Comparison of ENCODE assay signal across 1 cellular context in genomic region chr10:72146559-72147323, GRCh38.
TF ChIP-seq lines count a peak whose summit lies in the region.

No MANE protein-coding gene starts in this region.

TF ChIP-seq in WTC11, 78 proteins besides CTCF, POLR2A, EP300 and RAD21 (continued from another document):
- no peak for TF ChIP-seq E2F4 (CRISPR knock-in tag; IDR thresholded peaks at IDR 0.05; ENCODE audit: borderline replicate concordance, low read depth)
- TF ChIP-seq ZNF281 (CRISPR knock-in tag; IDR thresholded peaks at IDR 0.05) = no peak
- TF ChIP-seq CBFB (CRISPR knock-in tag; IDR thresholded peaks at IDR 0.05; ENCODE audit: low read depth) = no peak
- TF ChIP-seq ATF1 (CRISPR knock-in tag; IDR thresholded peaks at IDR 0.05) = no peak
- TF ChIP-seq FOXP1 (CRISPR knock-in tag; IDR thresholded peaks at IDR 0.05; ENCODE audit: borderline replicate concordance) = no peak
- no peak for TF ChIP-seq HMGA2 (CRISPR knock-in tag; IDR thresholded peaks at IDR 0.05)
- no peak for TF ChIP-seq ZNF532 (CRISPR knock-in tag; IDR thresholded peaks at IDR 0.05; ENCODE audit: borderline replicate concordance)
- TF ChIP-seq FOXJ3 (CRISPR knock-in tag; IDR thresholded peaks at IDR 0.05; ENCODE audit: borderline replicate concordance) = no peak
